Comparison of ENCODE assay signal across 9 cellular contexts in genomic region chr11:1870721-1871466, GRCh38. TPM values are rescaled to one million over a fixed set of nuclear protein-coding genes. Genes with fewer than 3 reads are reported as not detected.
A peak's percentile ranks its signal among the peaks of the same experiment; 100 is the strongest.
DNase-seq lines count a peak whose midpoint lies in the region; ATAC-seq and TF ChIP-seq lines count a peak whose summit lies in the region.
"Had no signal": no experiment of that assay in that cellular context is flagged by ENCODE, and none has a peak within 500 bp of the region (broad histone marks: within the 10 kb centered on the region; RNA-seq: fewer than 3 reads in every experiment).

No MANE protein-coding gene starts in this region.

- peak overlapping the region in 2 of 4 donors; percentile 11 to 41 for H3K4me3 ChIP-seq in tibial nerve

- peak overlapping the region; percentile 33 to 77 (median 52) for H3K27ac ChIP-seq in tibial nerve

- TF ChIP-seq CTCF in tibial nerve (IDR thresholded peaks at IDR 0.05): no peak

- CTCF ChIA-PET in activated CD4-positive, alpha-beta T cell treated with anti-CD3 and anti-CD28 coated beads for 36 hours (lab: Charles Lee): interaction anchor here (1.0 kb wide), 1 partner anchor 177 kb away, joined by 6 read pairs; no protein-coding TSS in a partner anchor

- no peak for TF ChIP-seq POLR2A in tibial nerve (IDR thresholded peaks at IDR 0.05)

- peak; percentile 60 for ATAC-seq in activated CD4-positive, alpha-beta T cell treated with anti-CD3 and anti-CD28 coated beads for 36 hours
- peak; percentile 70 for ATAC-seq in activated naive CD8-positive, alpha-beta T cell treated with anti-CD3 and anti-CD28 coated beads, Interleukin-2, amount 10 ng/mL, durations not matched to agents 7 days and 5 days (ENCODE audit: low read depth)
- no peak for ATAC-seq in memory B cell (ENCODE audit: low read depth)

- 40 to 45% methylated on average over 46 to 48 of the region's 50 CpGs for WGBS in tibial nerve, 2 donors

- peak overlapping the region; percentile 68 for H3K27ac Mint-ChIP-seq in activated CD4-positive, alpha-beta T cell treated with anti-CD3 and anti-CD28 coated beads for 36 hours
- peak overlapping the region; percentile 79 for H3K27ac Mint-ChIP-seq in activated naive CD8-positive, alpha-beta T cell treated with anti-CD3 and anti-CD28 coated beads, Interleukin-2, amount 10 ng/mL, durations not matched to agents 7 days and 5 days
- peak overlapping the region; percentile 91 for H3K27ac Mint-ChIP-seq in memory B cell

- no peaks in the 10 kb centered on the region for H3K9me3 ChIP-seq in tibial nerve

- H3K36me3 Mint-ChIP-seq in activated CD4-positive, alpha-beta T cell treated with anti-CD3 and anti-CD28 coated beads for 36 hours (ENCODE audit: low read depth): peaks cover 2% of the 10 kb centered on the region
- H3K36me3 Mint-ChIP-seq in activated naive CD8-positive, alpha-beta T cell treated with anti-CD3 and anti-CD28 coated beads, Interleukin-2, amount 10 ng/mL, durations not matched to agents 7 days and 5 days: peaks cover 6% of the 10 kb centered on the region
- peaks cover 8% of the 10 kb centered on the region for H3K36me3 Mint-ChIP-seq in memory B cell

- H3K4me1 ChIP-seq in tibial nerve: peaks cover 0 to 78% (median 28%) of the 10 kb centered on the region in 4 donors

- no peak for TF ChIP-seq EP300 in tibial nerve (IDR thresholded peaks at IDR 0.05)

- no peaks in the 10 kb centered on the region for H3K36me3 ChIP-seq in tibial nerve

- peaks cover 0 to 13% of the 10 kb centered on the region in 2 donors for H3K27me3 ChIP-seq in tibial nerve

- H3K9me3 Mint-ChIP-seq in activated CD4-positive, alpha-beta T cell treated with anti-CD3 and anti-CD28 coated beads for 36 hours (ENCODE audit: low read depth): no peaks in the 10 kb centered on the region
- H3K9me3 Mint-ChIP-seq in activated naive CD8-positive, alpha-beta T cell treated with anti-CD3 and anti-CD28 coated beads, Interleukin-2, amount 10 ng/mL, durations not matched to agents 7 days and 5 days: no peaks in the 10 kb centered on the region
- H3K9me3 Mint-ChIP-seq in memory B cell: no peaks in the 10 kb centered on the region

- intact Hi-C loops in activated CD4-positive, alpha-beta T cell treated with anti-CD3 and anti-CD28 coated beads for 36 hours (cut with DNase I, micrococcal nuclease): no loop called here

- POLR2A ChIA-PET in activated CD4-positive, alpha-beta T cell treated with anti-CD3 and anti-CD28 coated beads for 36 hours (lab: Charles Lee): interaction anchor here (1.4 kb wide), 1 partner anchor 11 kb away, joined by 4 read pairs; no protein-coding TSS in a partner anchor
- POLR2A ChIA-PET in activated naive CD8-positive, alpha-beta T cell treated with anti-CD3 and anti-CD28 coated beads, Interleukin-2, amount 10 ng/mL, durations not matched to agents 7 days and 5 days (lab: Charles Lee): interaction anchor here (0.9 kb wide), 1 partner anchor 20 kb away, joined by 3 read pairs; no protein-coding TSS in a partner anchor

- H3K4me1 Mint-ChIP-seq in activated CD4-positive, alpha-beta T cell treated with anti-CD3 and anti-CD28 coated beads for 36 hours: peaks cover 45% of the 10 kb centered on the region
- peaks cover 27% of the 10 kb centered on the region for H3K4me1 Mint-ChIP-seq in activated naive CD8-positive, alpha-beta T cell treated with anti-CD3 and anti-CD28 coated beads, Interleukin-2, amount 10 ng/mL, durations not matched to agents 7 days and 5 days
- peaks cover 57% of the 10 kb centered on the region for H3K4me1 Mint-ChIP-seq in memory B cell

- no peaks in the 10 kb centered on the region for H3K27me3 Mint-ChIP-seq in activated CD4-positive, alpha-beta T cell treated with anti-CD3 and anti-CD28 coated beads for 36 hours
- no peaks in the 10 kb centered on the region for H3K27me3 Mint-ChIP-seq in activated naive CD8-positive, alpha-beta T cell treated with anti-CD3 and anti-CD28 coated beads, Interleukin-2, amount 10 ng/mL, durations not matched to agents 7 days and 5 days
- H3K27me3 Mint-ChIP-seq in memory B cell: no peaks in the 10 kb centered on the region

- H3K4me3 Mint-ChIP-seq in activated CD4-positive, alpha-beta T cell treated with anti-CD3 and anti-CD28 coated beads for 36 hours: peak overlapping the region; percentile 28
- peak overlapping the region; percentile 49 for H3K4me3 Mint-ChIP-seq in activated naive CD8-positive, alpha-beta T cell treated with anti-CD3 and anti-CD28 coated beads, Interleukin-2, amount 10 ng/mL, durations not matched to agents 7 days and 5 days
- H3K4me3 Mint-ChIP-seq in memory B cell: peak overlapping the region; percentile 44

- peak; percentile 39 for DNase-seq in activated CD4-positive, alpha-beta T cell treated with anti-CD3 and anti-CD28 coated beads for 36 hours
- DNase-seq in activated CD4-positive, alpha-beta T cell treated with anti-CD3 and anti-CD28 coated beads for 4 hours: no peak
- DNase-seq in activated naive CD8-positive, alpha-beta T cell treated with anti-CD3 and anti-CD28 coated beads, Interleukin-2, amount 10 ng/mL, durations not matched to agents 7 days and 5 days: peak; percentile 57
- DNase-seq in memory B cell (ENCODE audit: low spot score in 2 of 2): no peak
- no peak for DNase-seq in tibial nerve (ENCODE audit: low spot score in 2 of 2)
- no peak for DNase-seq in effector CD8-positive, alpha-beta T cell (lab: John Stamatoyannopoulos, UW)
- DNase-seq in GF-D8 (lab: John Stamatoyannopoulos, UW): no peak
- no peak for DNase-seq in NCI-H226
- DNase-seq: NCI-H524 treated with DMSO at 0.1 percent for 48 hours had no signal

RNA-seq across cellular contexts. Expression of gene LSP1, which starts 18.0 kb away (rescaled TPM):
- 100 to 1,000 TPM; 193 to 227 TPM for total RNA-seq in activated CD4-positive, alpha-beta T cell treated with anti-CD3 and anti-CD28 coated beads for 36 hours
- total RNA-seq in activated naive CD8-positive, alpha-beta T cell treated with anti-CD3 and anti-CD28 coated beads, Interleukin-2, amount 10 ng/mL, durations not matched to agents 7 days and 5 days: 100 to 1,000 TPM; 438 to 453 TPM
- 10 to 100 TPM; 36.9 to 69.0 (median 50.2) TPM for total RNA-seq in tibial nerve

RNA-seq across cellular contexts. Expression of gene PRR33, which starts 20.8 kb away (rescaled TPM):
- under 1 TPM; 0.07 to 0.09 TPM for total RNA-seq in activated CD4-positive, alpha-beta T cell treated with anti-CD3 and anti-CD28 coated beads for 36 hours
- not detected for total RNA-seq in activated naive CD8-positive, alpha-beta T cell treated with anti-CD3 and anti-CD28 coated beads, Interleukin-2, amount 10 ng/mL, durations not matched to agents 7 days and 5 days
- total RNA-seq in tibial nerve: not detected

RNA-seq across cellular contexts. Expression of gene TNNI2, which starts 32.1 kb away (rescaled TPM):
- not detected for total RNA-seq in activated CD4-positive, alpha-beta T cell treated with anti-CD3 and anti-CD28 coated beads for 36 hours
- total RNA-seq in activated naive CD8-positive, alpha-beta T cell treated with anti-CD3 and anti-CD28 coated beads, Interleukin-2, amount 10 ng/mL, durations not matched to agents 7 days and 5 days: under 1 TPM in 1 of 2 experiments, not detected in 1; 0.67 TPM
- not detected for total RNA-seq in tibial nerve

RNA-seq across cellular contexts. Expression of gene SYT8, which starts 36.1 kb away (rescaled TPM):
- total RNA-seq in activated CD4-positive, alpha-beta T cell treated with anti-CD3 and anti-CD28 coated beads for 36 hours: not detected
- total RNA-seq in activated naive CD8-positive, alpha-beta T cell treated with anti-CD3 and anti-CD28 coated beads, Interleukin-2, amount 10 ng/mL, durations not matched to agents 7 days and 5 days: not detected
- 1 to 10 TPM in 2 of 4 donors, under 1 TPM in 1, not detected in 1; 0.39 to 4.2 (median 1.0) TPM for total RNA-seq in tibial nerve

RNA-seq across cellular contexts. Expression of gene TNNT3, which starts 48.6 kb away (rescaled TPM):
- total RNA-seq in activated CD4-positive, alpha-beta T cell treated with anti-CD3 and anti-CD28 coated beads for 36 hours: 1 to 10 TPM; 2.1 TPM
- total RNA-seq in activated naive CD8-positive, alpha-beta T cell treated with anti-CD3 and anti-CD28 coated beads, Interleukin-2, amount 10 ng/mL, durations not matched to agents 7 days and 5 days: 10 to 100 TPM; 13.7 to 16.7 TPM
- 1 to 10 TPM; 4.4 to 8.6 (median 6.1) TPM for total RNA-seq in tibial nerve

Comparison
In these comparisons a context has a peak if more than half of its experiments do, and no peak if none do; other contexts are left out.
1. DNase-seq: peak in activated CD4-positive, alpha-beta T cell treated with anti-CD3 and anti-CD28 coated beads for 36 hours (single experiment) and activated naive CD8-positive, alpha-beta T cell treated with anti-CD3 and anti-CD28 coated beads, Interleukin-2, amount 10 ng/mL, durations not matched to agents 7 days and 5 days (single experiment); none in activated CD4-positive, alpha-beta T cell treated with anti-CD3 and anti-CD28 coated beads for 4 hours (0 of 2), memory B cell (0 of 2), tibial nerve (0 of 2), effector CD8-positive, alpha-beta T cell (single experiment), GF-D8 (single experiment) and NCI-H226 (single experiment).
2. Peak in every context shown above with its lines, with median percentiles within 50 percentile points of each other: H3K27ac Mint-ChIP-seq and H3K4me3 Mint-ChIP-seq.